1 cellular context compared by ENCODE assay signal in genomic region chr12:95216704-95217376, GRCh38.
TF ChIP-seq lines count a peak whose summit lies in the region.

No MANE protein-coding gene starts in this region.

TF ChIP-seq in HepG2, 621 proteins besides CTCF, POLR2A, EP300 and RAD21 (continued from another document and continues in another):
- peak; percentile 26; the same call in 1 of the 2 replicates for TF ChIP-seq ZFP82 (CRISPR knock-in tag; IDR thresholded peaks at IDR 0.05; ENCODE audit: borderline replicate concordance)
- TF ChIP-seq ZNF180 (CRISPR knock-in tag; IDR thresholded peaks at IDR 0.05; ENCODE audit: borderline replicate concordance, low read depth), result no peak
- no peak for TF ChIP-seq ZNF354B (CRISPR knock-in tag; IDR thresholded peaks at IDR 0.05)
- TF ChIP-seq ZEB1 (IDR thresholded peaks at IDR 0.05; ENCODE audit: insufficient replicate concordance, low read depth), result peak; percentile 34
- TF ChIP-seq ZBTB20 (CRISPR knock-in tag; IDR thresholded peaks at IDR 0.05; ENCODE audit: borderline replicate concordance, low read depth), result 0 out of 2 replicates have a peak, but pooled peaks have one; percentile 46
- no peak for TF ChIP-seq REPIN1 (CRISPR knock-in tag; IDR thresholded peaks at IDR 0.05; ENCODE audit: borderline replicate concordance, low read depth)
- 0 out of 2 replicates have a peak, but pooled peaks have one; percentile 43 for TF ChIP-seq SALL2 (CRISPR knock-in tag; IDR thresholded peaks at IDR 0.05)
- peak; percentile 51; the same call in 1 of the 2 replicates for TF ChIP-seq ZNF558 (CRISPR knock-in tag; IDR thresholded peaks at IDR 0.05; ENCODE audit: borderline replicate concordance)
- no peak for TF ChIP-seq FIP1L1 (IDR thresholded peaks at IDR 0.05; ENCODE audit: borderline replicate concordance, insufficient read depth, low read depth, low read length)
- 0 out of 2 replicates have a peak, but pooled peaks have one; percentile 37 for TF ChIP-seq CAMTA2 (CRISPR knock-in tag; IDR thresholded peaks at IDR 0.05; ENCODE audit: borderline replicate concordance)
- TF ChIP-seq SRY (CRISPR knock-in tag; IDR thresholded peaks at IDR 0.05), result 0 out of 2 replicates have a peak, but pooled peaks have one; percentile 23
- TF ChIP-seq PATZ1 (CRISPR knock-in tag; IDR thresholded peaks at IDR 0.05), result peak; percentile 10; the same call in 1 of the 2 replicates
- TF ChIP-seq NR2F6 (IDR thresholded peaks at IDR 0.05), result no peak
- TF ChIP-seq NR2F6 (CRISPR knock-in tag; IDR thresholded peaks at IDR 0.05), result no peak
- TF ChIP-seq RNF2 (conservative IDR thresholded peaks at IDR 0.05; ENCODE audit: low read depth), result no peak
- 0 out of 2 replicates have a peak, but pooled peaks have one; percentile 65 for TF ChIP-seq ZNF431 (CRISPR knock-in tag; IDR thresholded peaks at IDR 0.05; ENCODE audit: borderline replicate concordance, low read depth)
- no peak for TF ChIP-seq DR1 (CRISPR knock-in tag; IDR thresholded peaks at IDR 0.05)
- no peak for TF ChIP-seq ERF (CRISPR knock-in tag; IDR thresholded peaks at IDR 0.05)
- peak; percentile 32 for TF ChIP-seq TAF15 (IDR thresholded peaks at IDR 0.05; ENCODE audit: low read depth, low read length, poor library complexity, severe bottlenecking)
- TF ChIP-seq FOXK2 (IDR thresholded peaks at IDR 0.05), result no peak
- TF ChIP-seq ESRRA (CRISPR knock-in tag; IDR thresholded peaks at IDR 0.05; ENCODE audit: low read depth), result peak; percentile 17; the same call in 1 of the 2 replicates
- TF ChIP-seq ATF7-NPFF (CRISPR knock-in tag; IDR thresholded peaks at IDR 0.05; ENCODE audit: low read depth), result no peak
- no peak for TF ChIP-seq ZNF225 (CRISPR knock-in tag; IDR thresholded peaks at IDR 0.05)
- TF ChIP-seq ZBTB42 (CRISPR knock-in tag; IDR thresholded peaks at IDR 0.05), result 0 out of 2 replicates have a peak, but pooled peaks have one; percentile 3
- TF ChIP-seq BCL3 (CRISPR knock-in tag; IDR thresholded peaks at IDR 0.05), result no peak
- no peak for TF ChIP-seq SP4 (CRISPR knock-in tag; IDR thresholded peaks at IDR 0.05)
- no peak for TF ChIP-seq CBX5 (CRISPR knock-in tag; IDR thresholded peaks at IDR 0.05; ENCODE audit: borderline replicate concordance)
- TF ChIP-seq KLF9 (CRISPR knock-in tag; IDR thresholded peaks at IDR 0.05; ENCODE audit: low read depth), result 0 out of 2 replicates have a peak, but pooled peaks have one; percentile 8
- TF ChIP-seq PPARG (CRISPR knock-in tag; conservative IDR thresholded peaks at IDR 0.05), result no peak
- no peak for TF ChIP-seq FOXA3 (CRISPR knock-in tag; IDR thresholded peaks at IDR 0.05)
- no peak for TF ChIP-seq ZFP41 (CRISPR knock-in tag; IDR thresholded peaks at IDR 0.05; ENCODE audit: borderline replicate concordance)
- TF ChIP-seq ZNF710 (CRISPR knock-in tag; IDR thresholded peaks at IDR 0.05; ENCODE audit: borderline replicate concordance), result no peak; the same call in 1 of the 2 replicates
- peak; percentile 33; the same call in 1 of the 2 replicates for TF ChIP-seq MED13 (CRISPR knock-in tag; IDR thresholded peaks at IDR 0.05)
- TF ChIP-seq AGO2 (optimal IDR thresholded peaks at IDR 0.05; ENCODE audit: low read depth, low read length), result no peak
- peak; percentile 20 for TF ChIP-seq AGO1 (IDR thresholded peaks at IDR 0.05; ENCODE audit: low read depth, low read length, poor library complexity, severe bottlenecking)
- no peak for TF ChIP-seq ZNF609 (CRISPR knock-in tag; IDR thresholded peaks at IDR 0.05; ENCODE audit: borderline replicate concordance)
- no peak for TF ChIP-seq ZSCAN20 (CRISPR knock-in tag; IDR thresholded peaks at IDR 0.05; ENCODE audit: borderline replicate concordance)
- TF ChIP-seq POLR2G (IDR thresholded peaks at IDR 0.05; ENCODE audit: low read depth, low read length), result 0 out of 2 replicates have a peak, but pooled peaks have one; percentile 76
- no peak for TF ChIP-seq TOPORS (CRISPR knock-in tag; IDR thresholded peaks at IDR 0.05)
- TF ChIP-seq ZNF292 (CRISPR knock-in tag; IDR thresholded peaks at IDR 0.05; ENCODE audit: borderline replicate concordance, low read depth), result peak; percentile 67; the same call in 1 of the 2 replicates
- no peak for TF ChIP-seq ATF3 (CRISPR knock-in tag; IDR thresholded peaks at IDR 0.05)
- no peak for TF ChIP-seq RBFOX2 (IDR thresholded peaks at IDR 0.05; ENCODE audit: low read depth, low read length)
- 0 out of 2 replicates have a peak, but pooled peaks have one; percentile 30 for TF ChIP-seq SIN3A (IDR thresholded peaks at IDR 0.05; ENCODE audit: borderline replicate concordance, low read depth, low read length)
- no peak for TF ChIP-seq SOX6 (IDR thresholded peaks at IDR 0.05)
- TF ChIP-seq SOX6 (CRISPR knock-in tag; IDR thresholded peaks at IDR 0.05), result 0 out of 2 replicates have a peak, but pooled peaks have one; percentile 2
- 0 out of 2 replicates have a peak, but pooled peaks have one; percentile 44 for TF ChIP-seq ZNF841 (CRISPR knock-in tag; IDR thresholded peaks at IDR 0.05; ENCODE audit: borderline replicate concordance)
- no peak for TF ChIP-seq PAXIP1 (CRISPR knock-in tag; conservative IDR thresholded peaks at IDR 0.05)
- peak; percentile 22; the same call in 1 of the 2 replicates for TF ChIP-seq ZNF512B (CRISPR knock-in tag; IDR thresholded peaks at IDR 0.05; ENCODE audit: borderline replicate concordance)
